In genomic region chr2:54279385-54279784, GRCh38 we compare ENCODE assay signal across 20 cellular contexts. TPM values are rescaled to one million over a fixed set of nuclear protein-coding genes. Genes with fewer than 3 reads are reported as not detected.
DNase-seq lines count a peak whose midpoint lies in the region; ATAC-seq and TF ChIP-seq lines count a peak whose summit lies in the region.
"Had no signal": no experiment of that assay in that cellular context is flagged by ENCODE, and none has a peak within 500 bp of the region (broad histone marks: within the 10 kb centered on the region; RNA-seq: fewer than 3 reads in every experiment).

No MANE protein-coding gene starts in this region.

- no peak overlapping the region for H3K27ac Mint-ChIP-seq in osteocyte (ENCODE audit: unreplicated experiment)
- H3K27ac Mint-ChIP-seq: CD4-positive, alpha-beta memory T cell; effector memory CD8-positive, alpha-beta T cell; nephron had no signal

- H3K4me3 ChIP-seq in H7 (ENCODE audit: insufficient read depth, low read depth, low read length) (no peak overlapping the region), WI38 (ENCODE audit: low read depth, low read length) (no peak overlapping the region)
- H3K4me3 ChIP-seq: left lung, Peyer's patch, skin epidermis had no signal

- H3K27me3 Mint-ChIP-seq in osteocyte (ENCODE audit: unreplicated experiment) = peaks cover 19% of the 10 kb centered on the region
- H3K27me3 Mint-ChIP-seq: CD4-positive, alpha-beta memory T cell; effector memory CD8-positive, alpha-beta T cell had no signal

- peak; percentile 37 for ATAC-seq in foreskin keratinocyte
- ATAC-seq: effector memory CD8-positive, alpha-beta T cell; left lung had no signal

- TF ChIP-seq CTCF in AG09319 (IDR thresholded peaks at IDR 0.05; ENCODE audit: low read depth, low read length) (peak; percentile 2; the same call in 1 of the 2 replicates), WI38 (IDR thresholded peaks at IDR 0.05; ENCODE audit: low read depth, low read length) (peak; percentile 48), foreskin keratinocyte (conservative IDR thresholded peaks at IDR 0.05) (no peak), osteocyte (IDR thresholded peaks at IDR 0.05) (no peak)

- peaks cover 3% of the 10 kb centered on the region for H3K36me3 Mint-ChIP-seq in osteocyte (ENCODE audit: unreplicated experiment)

- no peaks in the 10 kb centered on the region for H3K36me3 ChIP-seq in H7 (replicated peaks; ENCODE audit: control insufficient read depth, insufficient read depth, low read length)
- H3K36me3 ChIP-seq: left lung, Peyer's patch had no signal

- no peaks in the 10 kb centered on the region for H3K27me3 ChIP-seq in H7 (ENCODE audit: control insufficient read depth, insufficient read depth, low read length)
- H3K27me3 ChIP-seq in foreskin keratinocyte = no peaks in the 10 kb centered on the region
- H3K27me3 ChIP-seq: left lung, Peyer's patch had no signal

- no peak overlapping the region for H3K4me3 Mint-ChIP-seq in osteocyte (ENCODE audit: unreplicated experiment)
- H3K4me3 Mint-ChIP-seq: CD4-positive, alpha-beta memory T cell; effector memory CD8-positive, alpha-beta T cell; nephron had no signal

- no peak overlapping the region for H3K27ac ChIP-seq in foreskin keratinocyte
- H3K27ac ChIP-seq: left lung, Peyer's patch, skin epidermis had no signal

- H3K9me3 Mint-ChIP-seq in osteocyte (ENCODE audit: unreplicated experiment) = no peaks in the 10 kb centered on the region
- H3K9me3 Mint-ChIP-seq: effector memory CD8-positive, alpha-beta T cell; nephron had no signal

- H3K4me1 ChIP-seq in foreskin keratinocyte = no peaks in the 10 kb centered on the region
- H3K4me1 ChIP-seq: left lung, Peyer's patch had no signal

- peaks cover 3% of the 10 kb centered on the region for H3K4me1 Mint-ChIP-seq in osteocyte (ENCODE audit: unreplicated experiment)
- H3K4me1 Mint-ChIP-seq: nephron had no signal

- no peak for DNase-seq in AG09319 (ENCODE audit: extremely low read depth, low read depth)
- DNase-seq in H7 = peak; percentile 45
- DNase-seq in foreskin keratinocyte = no peak
- no peak for DNase-seq in activated naive CD4-positive, alpha-beta T cell treated with anti-CD3 and anti-CD28 coated beads, Interleukin-2, amount 50 U/mL, for 16 hours
- DNase-seq in GM19240 (ENCODE audit: insufficient read length, low spot score) = no peak
- no peak for DNase-seq in stimulated activated CD4-positive, alpha-beta T cell treated with anti-CD3 and anti-CD28 coated beads, Interleukin-2, amount 100 ng/mL, for 24 hours
- DNase-seq in osteocyte (ENCODE audit: extremely low spot score, unreplicated experiment) = no peak
- DNase-seq: activated CD4-positive, alpha-beta T cell treated with anti-CD3 and anti-CD28 coated beads, Interleukin-2, amount 50 U/mL, for 4 hours; aorta; CD4-positive, alpha-beta memory T cell; effector memory CD8-positive, alpha-beta T cell; GF-D8; head of caudate nucleus; left lung; NCI-H1105; NCI-H345; Peyer's patch had no signal

RNA-seq across cellular contexts. Expression of gene TSPYL6, which starts 23.4 kb away (rescaled TPM):
- not detected in 2 replicates for total RNA-seq in H7 (2014; rRNA removed; shearing (Covaris generic))
- total RNA-seq in foreskin keratinocyte = not detected in 2 replicates
- polyA plus RNA-seq in foreskin keratinocyte = not detected in 2 replicates
- total RNA-seq in osteocyte = not detected in 2 replicates
- total RNA-seq: CD4-positive, alpha-beta memory T cell; left lung; Peyer's patch had no signal
- polyA plus RNA-seq: CD4-positive, alpha-beta memory T cell had no signal

Comparison
In these comparisons a context has a peak if more than half of its experiments do, and no peak if none do; other contexts are left out.
1. CTCF ChIP-seq: peak in AG09319 (single experiment) and WI38 (single experiment); none in foreskin keratinocyte (single experiment) and osteocyte (single experiment).